ENCODE assay signal across 1 cellular context in genomic region chr5:139723986-139724587, GRCh38.
TF ChIP-seq lines count a peak whose summit lies in the region.

No MANE protein-coding gene starts in this region.

TF ChIP-seq in WTC11, 78 proteins besides CTCF, POLR2A, EP300 and RAD21 (continued from another document):
- TF ChIP-seq CDX4 (CRISPR knock-in tag; IDR thresholded peaks at IDR 0.05; ENCODE audit: borderline replicate concordance) (no peak), SP1 (CRISPR knock-in tag; conservative IDR thresholded peaks at IDR 0.05) (no peak), ZNF317 (CRISPR knock-in tag; IDR thresholded peaks at IDR 0.05; ENCODE audit: borderline replicate concordance, low read depth) (no peak), AFF4 (CRISPR knock-in tag; IDR thresholded peaks at IDR 0.05; ENCODE audit: borderline replicate concordance) (no peak), IRF1 (CRISPR knock-in tag; IDR thresholded peaks at IDR 0.05) (no peak), ZNF532 (CRISPR knock-in tag; IDR thresholded peaks at IDR 0.05; ENCODE audit: borderline replicate concordance) (no peak)
